ENCODE assay signal across 14 cellular contexts in the genomic region with DNA sequence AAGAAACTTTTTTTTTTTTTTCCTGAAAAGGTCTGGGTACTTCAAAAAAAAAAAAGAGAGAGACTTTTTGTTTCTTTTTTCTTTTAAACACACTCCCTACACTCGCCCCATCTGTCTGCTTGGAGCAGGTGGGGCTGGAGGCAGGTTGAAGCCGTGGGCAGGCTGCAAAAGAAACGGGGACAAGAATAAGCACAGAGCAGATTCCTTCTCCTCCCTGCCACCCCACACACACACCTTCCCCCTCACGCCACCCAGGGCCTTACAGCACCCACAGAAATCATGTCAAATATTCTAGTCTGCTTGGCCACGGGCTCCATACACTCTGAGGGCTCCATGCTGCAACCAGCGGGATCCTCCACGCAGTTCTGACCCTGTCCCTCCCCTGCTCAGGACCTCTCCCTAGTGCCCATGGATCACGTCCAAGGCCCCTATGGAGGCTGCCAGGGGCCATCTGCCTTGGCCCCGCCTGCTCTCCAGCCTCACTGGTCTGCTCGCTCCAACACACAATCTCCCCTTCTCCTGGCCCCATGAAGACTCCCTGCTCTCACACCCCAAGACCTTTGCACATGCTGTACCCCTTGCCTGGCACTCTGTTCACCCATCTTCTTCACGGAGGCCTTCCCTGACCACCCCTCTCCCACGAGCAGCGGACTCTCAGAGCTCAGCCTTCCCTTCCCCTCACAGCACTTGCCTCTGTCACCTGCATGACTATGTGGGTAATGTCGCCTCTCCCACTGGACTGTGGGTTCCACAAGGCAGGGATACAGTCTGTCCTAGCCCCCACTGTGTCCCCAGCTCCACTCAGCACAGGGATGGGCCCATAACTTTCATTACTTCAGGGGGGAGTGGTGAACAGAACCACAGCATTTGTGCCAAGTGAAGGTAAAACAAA. TPM values are rescaled to one million over a fixed set of nuclear protein-coding genes. Genes with fewer than 3 reads are reported as not detected.
DNase-seq lines count a peak whose midpoint lies in the region; ATAC-seq and TF ChIP-seq lines count a peak whose summit lies in the region.
"Had no signal": no experiment of that assay in that cellular context is flagged by ENCODE, and none has a peak within 500 bp of the region (broad histone marks: within the 10 kb centered on the region; RNA-seq: fewer than 3 reads in every experiment).

No MANE protein-coding gene starts in this region.

- peaks cover 58 to 87% (median 65%) of the 10 kb centered on the region in 3 donors for H3K4me1 Mint-ChIP-seq in CD8-positive, alpha-beta memory T cell
- peaks cover 47 to 53% of the 10 kb centered on the region in 2 donors for H3K4me1 Mint-ChIP-seq in effector memory CD8-positive, alpha-beta T cell (ENCODE audit: low read depth in 2 of 2)
- peaks cover 38% of the 10 kb centered on the region for H3K4me1 Mint-ChIP-seq in neural progenitor cell

- no peaks in the 10 kb centered on the region for H3K9me3 ChIP-seq in CD8-positive, alpha-beta memory T cell (ENCODE audit: low read length)
- H3K9me3 ChIP-seq in neural progenitor cell (ENCODE audit: low read depth) (no peaks in the 10 kb centered on the region), smooth muscle cell (replicated peaks; ENCODE audit: low read depth) (no peaks in the 10 kb centered on the region)
- H3K9me3 ChIP-seq: ascending aorta, spleen had no signal

- H4K20me1 ChIP-seq in neural progenitor cell (ENCODE audit: low read depth), result peaks cover 69% of the 10 kb centered on the region
- H4K20me1 ChIP-seq in smooth muscle cell (ENCODE audit: low read depth), result peaks cover 99% of the 10 kb centered on the region

- no peak overlapping the region for H2AFZ ChIP-seq in neural progenitor cell (replicated peaks)
- H2AFZ ChIP-seq in smooth muscle cell (ENCODE audit: low read depth), result no peak overlapping the region

- TF ChIP-seq CTCF in neural progenitor cell (IDR thresholded peaks at IDR 0.05) (no peak), smooth muscle cell (IDR thresholded peaks at IDR 0.05; ENCODE audit: borderline replicate concordance, insufficient read depth, poor library complexity, severe bottlenecking) (no peak)

- H3K79me2 ChIP-seq in neural progenitor cell (ENCODE audit: low read depth), result peaks cover 95% of the 10 kb centered on the region
- peaks cover 91% of the 10 kb centered on the region for H3K79me2 ChIP-seq in smooth muscle cell (ENCODE audit: low read depth)

- peak overlapping the region in 2 of 7 donors; percentile 38 to 67 for H3K4me3 Mint-ChIP-seq in CD8-positive, alpha-beta memory T cell
- H3K4me3 Mint-ChIP-seq in effector memory CD8-positive, alpha-beta T cell, result peak overlapping the region; percentile 54 to 65
- no peak overlapping the region for H3K4me3 Mint-ChIP-seq in neural progenitor cell

- no peak overlapping the region for H3K4me3 ChIP-seq in CD8-positive, alpha-beta memory T cell (ENCODE audit: low read length)
- H3K4me3 ChIP-seq in neural progenitor cell, result no peak overlapping the region
- no peak overlapping the region for H3K4me3 ChIP-seq in smooth muscle cell
- H3K4me3 ChIP-seq: ascending aorta had no signal

- no peaks in the 10 kb centered on the region for H3K9me3 Mint-ChIP-seq in CD8-positive, alpha-beta memory T cell
- no peaks in the 10 kb centered on the region for H3K9me3 Mint-ChIP-seq in effector memory CD8-positive, alpha-beta T cell
- no peaks in the 10 kb centered on the region for H3K9me3 Mint-ChIP-seq in neural progenitor cell

- H3K27me3 Mint-ChIP-seq in CD8-positive, alpha-beta memory T cell, result no peaks in the 10 kb centered on the region
- H3K27me3 Mint-ChIP-seq in effector memory CD8-positive, alpha-beta T cell, result no peaks in the 10 kb centered on the region
- H3K27me3 Mint-ChIP-seq in neural progenitor cell (ENCODE audit: insufficient read depth, low read depth), result peaks cover 7% of the 10 kb centered on the region

- CTCF ChIA-PET in CD8-positive, alpha-beta memory T cell (lab: Charles Lee), result no interaction called here

- H3K36me3 ChIP-seq in CD8-positive, alpha-beta memory T cell (ENCODE audit: insufficient read depth, low read length), result peaks cover 3% of the 10 kb centered on the region
- H3K36me3 ChIP-seq in neural progenitor cell (no peaks in the 10 kb centered on the region), smooth muscle cell (ENCODE audit: low read depth) (no peaks in the 10 kb centered on the region)

- H3K27me3 ChIP-seq in CD8-positive, alpha-beta memory T cell (ENCODE audit: insufficient read depth, low read length, poor library complexity, severe bottlenecking), result no peaks in the 10 kb centered on the region
- H3K27me3 ChIP-seq in neural progenitor cell (no peaks in the 10 kb centered on the region), smooth muscle cell (ENCODE audit: low read depth) (no peaks in the 10 kb centered on the region)
- H3K27me3 ChIP-seq: ascending aorta, spleen had no signal

- H3F3A ChIP-seq in neural progenitor cell (ENCODE audit: low read depth) (no peaks in the 10 kb centered on the region), smooth muscle cell (ENCODE audit: low read depth) (peaks cover 17% of the 10 kb centered on the region)

- 96% methylated on average over 13 of the region's 14 CpGs for WGBS in smooth muscle cell (ENCODE audit: low lambda C conversion rate)

- H3K4me2 ChIP-seq in neural progenitor cell, result no peak overlapping the region
- H3K4me2 ChIP-seq in smooth muscle cell, result no peak overlapping the region

- no peak overlapping the region for H3K9ac ChIP-seq in neural progenitor cell
- no peak overlapping the region for H3K9ac ChIP-seq in smooth muscle cell (ENCODE audit: low read depth)

- peak overlapping the region in 7 of 8 donors; percentile 41 to 87 (median 68) for H3K27ac Mint-ChIP-seq in CD8-positive, alpha-beta memory T cell
- H3K27ac Mint-ChIP-seq in effector memory CD8-positive, alpha-beta T cell, result peak overlapping the region; percentile 26 to 87
- peak overlapping the region; percentile 11 for H3K27ac Mint-ChIP-seq in neural progenitor cell

- POLR2A ChIA-PET in CD8-positive, alpha-beta memory T cell (lab: Charles Lee), result no interaction called here

- H3K4me1 ChIP-seq in CD8-positive, alpha-beta memory T cell (ENCODE audit: insufficient read depth, low read length), result peaks cover 45% of the 10 kb centered on the region
- H3K4me1 ChIP-seq in neural progenitor cell (peaks cover 8% of the 10 kb centered on the region), smooth muscle cell (ENCODE audit: low read depth) (no peaks in the 10 kb centered on the region)

- H3K36me3 Mint-ChIP-seq in CD8-positive, alpha-beta memory T cell, result peaks cover 0 to 42% (median 2%) of the 10 kb centered on the region in 3 donors
- peaks cover 12% of the 10 kb centered on the region for H3K36me3 Mint-ChIP-seq in effector memory CD8-positive, alpha-beta T cell (ENCODE audit: insufficient read depth)
- H3K36me3 Mint-ChIP-seq in neural progenitor cell, result peaks cover 7% of the 10 kb centered on the region

- H3K27ac ChIP-seq in CD8-positive, alpha-beta memory T cell (ENCODE audit: low read depth, low read length), result peak overlapping the region; percentile 43
- H3K27ac ChIP-seq in neural progenitor cell (no peak overlapping the region), smooth muscle cell (ENCODE audit: low read depth) (no peak overlapping the region)
- H3K27ac ChIP-seq: ascending aorta had no signal

- DNase-seq in CD8-positive, alpha-beta memory T cell, result no peak
- DNase-seq in NCI-H2171 (lab: John Stamatoyannopoulos, UW) (peak; percentile 43), neural progenitor cell (ENCODE audit: low spot score) (no peak), GM19238 (ENCODE audit: insufficient read length, low spot score) (no peak), NCI-H1105 treated with DMSO at 0.1 percent for 48 hours (lab: John Stamatoyannopoulos, UW) (no peak), smooth muscle cell (lab: John Stamatoyannopoulos, UW; ENCODE audit: unreplicated experiment) (no peak)
- no peak for DNase-seq in effector memory CD8-positive, alpha-beta T cell
- DNase-seq in stimulated activated naive CD4-positive, alpha-beta T cell (lab: John Stamatoyannopoulos, UW), result no peak
- DNase-seq: NCI-H2227 treated with DMSO at 0.1 percent for 48 hours had no signal

- ATAC-seq in effector memory CD8-positive, alpha-beta T cell (replicated peaks), result no peak

RNA-seq across cellular contexts. Expression of a gene that starts 11.4 kb away (rescaled TPM):
- 100 to 1,000 TPM; 124 to 132 TPM for total RNA-seq in CD8-positive, alpha-beta memory T cell
- polyA plus RNA-seq in CD8-positive, alpha-beta memory T cell, result 27.0 TPM
- total RNA-seq in neural progenitor cell (ENCODE audit: low replicate concordance) (85.1 and 139 TPM in 2 replicates), smooth muscle cell (54.9 and 62.6 TPM in 2 replicates)
- 26.6 and 39.1 TPM in 2 replicates for polyA plus RNA-seq in smooth muscle cell

RNA-seq across cellular contexts. Expression of a gene that starts 47.2 kb away (rescaled TPM):
- under 1 TPM in 1 of 2 experiments, not detected in 1; 0.11 TPM for total RNA-seq in CD8-positive, alpha-beta memory T cell
- not detected for polyA plus RNA-seq in CD8-positive, alpha-beta memory T cell
- 1.7 TPM in 1 of 2 replicates, not detected in the other for total RNA-seq in neural progenitor cell (ENCODE audit: low replicate concordance)
- not detected in 2 replicates for total RNA-seq in smooth muscle cell
- polyA plus RNA-seq in smooth muscle cell, result 0.23 and 0.38 TPM in 2 replicates
- total RNA-seq: ascending aorta, mononuclear cell had no signal

RNA-seq across cellular contexts. Expression of a gene that starts 55.5 kb away (rescaled TPM):
- not detected for total RNA-seq in CD8-positive, alpha-beta memory T cell
- not detected for polyA plus RNA-seq in CD8-positive, alpha-beta memory T cell
- total RNA-seq in neural progenitor cell (ENCODE audit: low replicate concordance), result not detected in 2 replicates
- total RNA-seq in smooth muscle cell, result not detected in 2 replicates
- 0.90 TPM in 1 of 2 replicates, not detected in the other for polyA plus RNA-seq in smooth muscle cell
- total RNA-seq: ascending aorta, epithelial cell of proximal tubule, SK-MEL-5, spleen had no signal
- polyA plus RNA-seq: spleen had no signal

Comparison
In these comparisons a context has a peak if more than half of its experiments do, and no peak if none do; other contexts are left out.
1. H3K27ac Mint-ChIP-seq: peak in every context shown above with its lines; median percentile 68 in CD8-positive, alpha-beta memory T cell; 56 in effector memory CD8-positive, alpha-beta T cell; 11 in neural progenitor cell.